8 cellular contexts compared by ENCODE assay signal in genomic region chr3:61561374-61562041, GRCh38. TPM values are rescaled to one million over a fixed set of nuclear protein-coding genes. Genes with fewer than 3 reads are reported as not detected.
DNase-seq lines count a peak whose midpoint lies in the region; ATAC-seq, FAIRE-seq and TF ChIP-seq lines count a peak whose summit lies in the region.

Gene PTPRG (plus strand): TSS chr3:61561571. CDS start chr3:61562288, 717 bp downstream.

- peaks cover 4% of the 10 kb centered on the region for H3K36me3 Mint-ChIP-seq in nephron (ENCODE audit: low read depth)

- peak; percentile 5 for DNase-seq in stimulated activated CD4-positive, alpha-beta T cell treated with anti-CD3 and anti-CD28 coated beads, Interleukin-12 subunit alpha, Interleukin-12 subunit beta, amount 100 ng/mL, for 4 hours
- DNase-seq in stimulated activated CD4-positive, alpha-beta T cell treated with anti-CD3 and anti-CD28 coated beads, Interleukin-4, amount 100 ng/mL, for 1 hour = no peak
- DNase-seq in NCI-H2196 (lab: John Stamatoyannopoulos, UW; ENCODE audit: unreplicated experiment) (peak; percentile 73), frontal cortex (ENCODE audit: low spot score in 2 of 2) (peak; percentile 78 to 80)
- peak; percentile 41 to 52 for DNase-seq in activated T-cell treated with anti-CD3 and anti-CD28 coated beads, Interleukin-2, amount 50 U/mL, for 48 hours

- ATAC-seq in HG02759 (IDR thresholded peaks at IDR 0.05; ENCODE audit: unreplicated experiment) (peak; percentile 74), HG02610 (IDR thresholded peaks at IDR 0.05; ENCODE audit: unreplicated experiment) (no peak)

- H3K27me3 Mint-ChIP-seq in nephron (ENCODE audit: low read depth) = peaks cover 4% of the 10 kb centered on the region

- FAIRE-seq in frontal cortex (lab: Jason Lieb, UNC) = no peak

- TF ChIP-seq CTCF in nephron (IDR thresholded peaks at IDR 0.05; ENCODE audit: unreplicated experiment in 3 of 3) = no peak

- H3K4me1 Mint-ChIP-seq in nephron = peaks cover 18% of the 10 kb centered on the region

- H3K9me3 Mint-ChIP-seq in nephron = peaks cover 8% of the 10 kb centered on the region

- H3K4me3 Mint-ChIP-seq in nephron = peak within 1 kb of the TSS; percentile 99 to 100 (median 99)

- H3K27ac Mint-ChIP-seq in nephron = peak within 1 kb of the TSS; percentile 99 to 100 (median 100)

RNA-seq across cellular contexts. Expression of gene PTPRG, which starts in this region (rescaled TPM):
- 52.6 TPM for total RNA-seq in frontal cortex
